ENCODE assay signal across 8 cellular contexts in the genomic region with DNA sequence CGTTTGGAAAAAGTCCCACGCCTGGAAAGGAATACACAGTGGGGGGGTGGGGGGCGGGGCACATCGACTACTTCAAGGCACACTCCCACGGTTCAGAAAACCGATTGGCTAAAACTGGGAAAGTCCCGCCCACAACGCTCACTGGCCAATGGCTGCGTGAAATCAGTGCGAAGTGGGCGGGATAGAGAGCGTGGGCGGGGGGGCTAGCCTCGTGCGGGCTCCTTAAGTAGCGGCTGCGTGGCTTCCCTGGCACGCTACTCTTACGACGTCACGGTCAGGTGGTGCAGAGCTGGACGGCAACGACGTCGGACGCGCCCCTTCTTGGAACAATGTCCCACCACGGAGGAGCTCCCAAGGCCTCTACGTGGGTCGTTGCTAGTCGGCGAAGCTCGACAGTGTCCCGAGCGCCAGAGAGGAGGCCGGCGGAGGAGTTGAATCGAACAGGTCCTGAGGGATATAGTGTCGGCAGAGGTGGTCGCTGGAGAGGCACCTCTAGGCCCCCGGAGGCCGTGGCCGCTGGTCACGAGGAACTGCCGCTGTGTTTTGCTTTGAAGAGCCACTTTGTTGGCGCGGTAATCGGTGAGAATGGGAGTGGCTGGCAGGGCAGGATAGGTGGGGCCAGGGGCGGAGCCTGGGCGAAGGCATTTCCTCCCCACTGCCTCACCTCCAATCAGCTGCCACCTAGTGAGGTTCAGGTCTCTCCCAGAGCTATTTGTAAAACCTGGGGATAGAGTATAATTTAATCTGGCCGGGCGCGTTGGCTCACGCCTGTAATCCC. TPM values are rescaled to one million over a fixed set of nuclear protein-coding genes. Genes with fewer than 3 reads are reported as not detected.
DNase-seq lines count a peak whose midpoint lies in the region; ATAC-seq lines count a peak whose summit lies in the region.

TSS of gene DDX43 (plus strand) at position 252 of the 778 bp plus-strand sequence. CDS start at position 330, 78 bp downstream.

- H3K9me3 ChIP-seq in adipocyte (ENCODE audit: control insufficient read depth, low read length) = no peaks in the 10 kb centered on the region

- ATAC-seq in left lobe of liver = peak; percentile 69
- peak; percentile 37 for ATAC-seq in stimulated activated naive CD8-positive, alpha-beta T cell treated with anti-CD3 and anti-CD28 coated beads, Interleukin-15, Interleukin-2, amounts not matched to agents 100 U/mL and 50 U/mL, for 24 hours
- no peak for ATAC-seq in HG02571 (IDR thresholded peaks at IDR 0.05; ENCODE audit: unreplicated experiment)
- no peak for ATAC-seq in HG03039 (IDR thresholded peaks at IDR 0.05; ENCODE audit: unreplicated experiment)

- no peaks in the 10 kb centered on the region for H3K27me3 ChIP-seq in adipocyte (replicated peaks; ENCODE audit: control insufficient read depth, insufficient read depth, low read length)

- peaks cover 5% of the 10 kb centered on the region for H3K4me1 ChIP-seq in adipocyte (ENCODE audit: control insufficient read depth, insufficient read depth, low read length)

- H3K4me3 ChIP-seq in adipocyte (ENCODE audit: low read length) = peak within 1 kb of the TSS; percentile 61

- H3K36me3 ChIP-seq in adipocyte (ENCODE audit: control insufficient read depth, insufficient read depth, low read length, severe bottlenecking) = no peaks in the 10 kb centered on the region

- H3K9ac ChIP-seq in adipocyte (ENCODE audit: low read length) = no peak within 1 kb of the TSS

- DNase-seq in ELF-1 (ENCODE audit: low read depth, low spot score) (peak; percentile 82), NCI-H2171 treated with DMSO at 0.1 percent for 48 hours (lab: John Stamatoyannopoulos, UW) (peak; percentile 80), adipocyte (ENCODE audit: low read depth) (no peak), left lobe of liver (ENCODE audit: low spot score) (peak; percentile 48), GDM1 (lab: John Stamatoyannopoulos, UW) (no peak)
- peak; percentile 35 for DNase-seq in stimulated activated naive CD8-positive, alpha-beta T cell treated with anti-CD3 and anti-CD28 coated beads, Interleukin-15, Interleukin-2, amounts not matched to agents 100 U/mL and 50 U/mL, for 24 hours

RNA-seq across cellular contexts. Expression of gene DDX43, which starts in this region (rescaled TPM):
- 0.28 TPM for total RNA-seq in left lobe of liver

Comparison
In these comparisons a context has a peak if more than half of its experiments do, and no peak if none do; other contexts are left out.
1. Peak in DNase-seq and ATAC-seq in left lobe of liver; RNA of the gene not detected or under 1 TPM.
2. DNase-seq: peak in ELF-1 (single experiment), NCI-H2171 treated with DMSO at 0.1 percent for 48 hours (single experiment) and stimulated activated naive CD8-positive, alpha-beta T cell treated with anti-CD3 and anti-CD28 coated beads, Interleukin-15, Interleukin-2, amounts not matched to agents 100 U/mL and 50 U/mL, for 24 hours (single experiment); none in adipocyte (single experiment) and GDM1 (single experiment).